7 cellular contexts compared by ENCODE assay signal in genomic region chr12:12596598-12596997, GRCh38. TPM values are rescaled to one million over a fixed set of nuclear protein-coding genes. Genes with fewer than 3 reads are reported as not detected.
DNase-seq lines count a peak whose midpoint lies in the region; ATAC-seq, FAIRE-seq and TF ChIP-seq lines count a peak whose summit lies in the region.
"Not testable (repeated sequence)": the region's sequence is repeated elsewhere in the genome, so short reads cannot be mapped to it uniquely, and the experiment has no call there.

No MANE protein-coding gene starts in this region.

- not testable (repeated sequence) for H3K4me2 ChIP-seq in K562 (ENCODE audit: insufficient read depth, low read length)

- not testable (repeated sequence) for H3K9me3 Mint-ChIP-seq in activated naive CD4-positive, alpha-beta T cell treated with anti-CD3 and anti-CD28 coated beads, Interleukin-2, amount 50 U/mL, for 24 hours; dendritic cell treated with granulocyte-macrophage colony-stimulating factor and Interleukin-4, amounts not matched to agents 40 ng/mL and 50 ng/mL, for 4 days

- TF ChIP-seq POLR2A in K562 (conservative IDR thresholded peaks at IDR 0.05); transverse colon (IDR thresholded peaks at IDR 0.05): not testable (repeated sequence)

- H4K20me1 ChIP-seq in K562 (replicated peaks; ENCODE audit: control insufficient read depth, insufficient read depth, low read length) = not testable (repeated sequence)

- H3K4me1 ChIP-seq in HEK293 (ENCODE audit: control insufficient read depth, insufficient read depth, low read length); K562 (replicated peaks in 1 of 2; ENCODE audit: control insufficient read depth in 2 of 2, insufficient read depth in 2 of 2, low read length in 2 of 2); colonic mucosa; mucosa of rectum (ENCODE audit: control insufficient read depth in 2 of 2, insufficient read depth in 2 of 2, low read length in 2 of 2); transverse colon: not testable (repeated sequence)

- not testable (repeated sequence) for H3K9me1 ChIP-seq in K562 (ENCODE audit: control insufficient read depth, insufficient read depth, low read length)

- not testable (repeated sequence) for TF ChIP-seq RAD21 in K562 (CRISPR knock-in tag; conservative IDR thresholded peaks at IDR 0.05 in 1 of 2, IDR thresholded peaks at IDR 0.05 in 1 of 2)

- H3K4me1 Mint-ChIP-seq in activated naive CD4-positive, alpha-beta T cell treated with anti-CD3 and anti-CD28 coated beads, Interleukin-2, amount 50 U/mL, for 24 hours = not testable (repeated sequence)
- H3K4me1 Mint-ChIP-seq in dendritic cell treated with granulocyte-macrophage colony-stimulating factor and Interleukin-4, amounts not matched to agents 40 ng/mL and 50 ng/mL, for 4 days (ENCODE audit: low read depth) = peaks cover 22% of the 10 kb centered on the region

- intact Hi-C loops in K562 (cut with micrococcal nuclease); colonic mucosa (cut with DNase I); dendritic cell treated with granulocyte-macrophage colony-stimulating factor and Interleukin-4, amounts not matched to agents 40 ng/mL and 50 ng/mL, for 4 days (cut with micrococcal nuclease); transverse colon (cut with DNase I; ENCODE audit: low total_unique reads): not testable (repeated sequence)

- not testable (repeated sequence) for TF ChIP-seq EP300 in K562 (IDR thresholded peaks at IDR 0.05; ENCODE audit: low read length); transverse colon (IDR thresholded peaks at IDR 0.05; ENCODE audit: low read depth)

- peak overlapping the region; percentile 82 for H3K27ac Mint-ChIP-seq in activated naive CD4-positive, alpha-beta T cell treated with anti-CD3 and anti-CD28 coated beads, Interleukin-2, amount 50 U/mL, for 24 hours
- peak overlapping the region; percentile 16 for H3K27ac Mint-ChIP-seq in dendritic cell treated with granulocyte-macrophage colony-stimulating factor and Interleukin-4, amounts not matched to agents 40 ng/mL and 50 ng/mL, for 4 days

- not testable (repeated sequence) for TF ChIP-seq CTCF in HEK293 (tag by site-specific recombination; IDR thresholded peaks at IDR 0.05); K562 (IDR thresholded peaks at IDR 0.05 in 2 of 3, conservative IDR thresholded peaks at IDR 0.05 in 1 of 3; ENCODE audit: insufficient read depth in 2 of 3, low read depth in 1 of 3, low read length in 3 of 3); colonic mucosa (IDR thresholded peaks at IDR 0.05); transverse colon (IDR thresholded peaks at IDR 0.05)

- not testable (repeated sequence) for H3K36me3 ChIP-seq in HEK293 (ENCODE audit: control insufficient read depth in 2 of 2, insufficient read depth in 1 of 2, low read length in 2 of 2); K562 (ENCODE audit: control insufficient read depth, insufficient read depth, low read length); colonic mucosa; mucosa of rectum (ENCODE audit: control insufficient read depth in 2 of 2, insufficient read depth in 2 of 2, low read length in 2 of 2); transverse colon

- H3K4me3 ChIP-seq in HEK293 (ENCODE audit: low read depth, low read length); K562; colonic mucosa; mucosa of rectum (ENCODE audit: low read length in 2 of 2); transverse colon: not testable (repeated sequence)

- in situ Hi-C loops in K562 (cut with MboI); transverse colon (cut with MboI; ENCODE audit: low pct_ligation_motif_present in 1 of 4, low pct_unique_long_range_greater_than_20kb in 1 of 4, low sequenced_read_pairs in 3 of 4): not testable (repeated sequence)

- H3K27me3 Mint-ChIP-seq in activated naive CD4-positive, alpha-beta T cell treated with anti-CD3 and anti-CD28 coated beads, Interleukin-2, amount 50 U/mL, for 24 hours; dendritic cell treated with granulocyte-macrophage colony-stimulating factor and Interleukin-4, amounts not matched to agents 40 ng/mL and 50 ng/mL, for 4 days: not testable (repeated sequence)

- H3K4me3 Mint-ChIP-seq in activated naive CD4-positive, alpha-beta T cell treated with anti-CD3 and anti-CD28 coated beads, Interleukin-2, amount 50 U/mL, for 24 hours; dendritic cell treated with granulocyte-macrophage colony-stimulating factor and Interleukin-4, amounts not matched to agents 40 ng/mL and 50 ng/mL, for 4 days: not testable (repeated sequence)

- H3K79me2 ChIP-seq in K562 (ENCODE audit: control insufficient read depth, insufficient read depth, low read length) = not testable (repeated sequence)

- not testable (repeated sequence) for H2AFZ ChIP-seq in K562 (ENCODE audit: low read depth, low read length)

- WGBS in K562 (ENCODE audit: insufficient coverage, low coverage, missing lambda C conversion rate) = 0% methylated on average over 2 of the region's 3 CpGs
- WGBS in transverse colon (ENCODE audit: low coverage in 1 of 2), 2 donors = 91 to 100% methylated on average over 1 to 3 of the region's 3 CpGs

- ATAC-seq in K562 = not testable (repeated sequence)

- POLR2A ChIA-PET in HEK293 (lab: Yijun Ruan, JAX); K562 (lab: Yijun Ruan, JAX): not testable (repeated sequence)

- H3K27ac ChIP-seq in HEK293 (ENCODE audit: extremely low read depth, low read depth, low read length); K562 (ENCODE audit: extremely low read depth, low read depth, low read length): not testable (repeated sequence)
- H3K27ac ChIP-seq in colonic mucosa (peak overlapping the region; percentile 67), mucosa of rectum (ENCODE audit: low read depth in 2 of 2, low read length in 2 of 2) (peak overlapping the region; percentile 77 to 79), transverse colon (peak overlapping the region; percentile 63 to 68 (median 66))

- not testable (repeated sequence) for H3K9ac ChIP-seq in K562 (ENCODE audit: insufficient read depth in 1 of 2, low read depth in 2 of 2, low read length in 2 of 2); colonic mucosa (ENCODE audit: low read depth in 2 of 2, low read length in 2 of 2); mucosa of rectum (ENCODE audit: low read depth in 1 of 2, low read length in 2 of 2)

- H3K36me3 Mint-ChIP-seq in activated naive CD4-positive, alpha-beta T cell treated with anti-CD3 and anti-CD28 coated beads, Interleukin-2, amount 50 U/mL, for 24 hours; dendritic cell treated with granulocyte-macrophage colony-stimulating factor and Interleukin-4, amounts not matched to agents 40 ng/mL and 50 ng/mL, for 4 days (ENCODE audit: low read depth): not testable (repeated sequence)

- BruUV-seq in K562 (replicated peaks; lab: Mats Ljungman, UMichigan) = not testable (repeated sequence)

- CTCF ChIA-PET in HEK293 (lab: Yijun Ruan, JAX) = interaction anchor here (0.6 to 1.1 kb wide), 3 partner anchors 32 to 302 kb away, joined by 3 to 4 read pairs (median 3); no protein-coding TSS in a partner anchor
- CTCF ChIA-PET in K562 (lab: Yijun Ruan, JAX; ENCODE audit: low intra/inter-chr PET ratio) = not testable (repeated sequence)

- not testable (repeated sequence) for H3K9me3 ChIP-seq in HEK293 (ENCODE audit: control insufficient read depth, insufficient read depth, low read depth, low read length); K562 (replicated peaks; ENCODE audit: control insufficient read depth, insufficient read depth, low read depth, low read length); colonic mucosa; mucosa of rectum (ENCODE audit: control insufficient read depth in 2 of 2, low read length in 2 of 2); transverse colon

- not testable (repeated sequence) for H3K27me3 ChIP-seq in K562 (ENCODE audit: control insufficient read depth in 2 of 2, insufficient read depth in 2 of 2, low read length in 2 of 2); colonic mucosa; mucosa of rectum (ENCODE audit: control insufficient read depth in 2 of 2, insufficient read depth in 2 of 2, low read length in 2 of 2); transverse colon

- DNase-seq in K562 (ENCODE audit: extremely low read depth in 1 of 4, low spot score in 3 of 4); colonic mucosa; transverse colon: not testable (repeated sequence)

- FAIRE-seq in K562 (lab: Jason Lieb, UNC) = not testable (repeated sequence)

RNA-seq across cellular contexts. Expression of gene CREBL2, which starts 15.1 kb away (rescaled TPM):
- total RNA-seq in K562 (2011; cell fraction: chromatin; rRNA removed; ENCODE audit: low replicate concordance) = 2.3 and 3.8 TPM in 2 replicates
- 2.0 and 2.9 TPM in 2 replicates for total RNA-seq in K562 (2011; cell fraction: nucleolus; rRNA removed)
- 3.2 and 6.9 TPM in 2 replicates for total RNA-seq in K562 (2011; cell fraction: nucleoplasm; rRNA removed)
- total RNA-seq in K562 (2014; rRNA removed) = 7.3 and 8.9 TPM in 2 replicates
- total RNA-seq in K562 (2014; rRNA removed; fragmentation: Illumina TruSeq; extraction: Trizol) = 5.7 and 6.4 TPM in 2 replicates
- 5.5 and 5.6 TPM in 2 replicates for total RNA-seq in K562 (2015; rRNA removed; fragmentation: Illumina TruSeq; extraction: Trizol)
- 3.8 and 5.2 TPM in 2 replicates for total RNA-seq in K562 (2021)
- 4.7 and 5.2 TPM in 2 replicates for polyA plus RNA-seq in K562 (2011; rRNA removed)
- polyA plus RNA-seq in K562 (2011; cell fraction: cytosol; rRNA removed) = 2.1 and 3.8 TPM in 2 replicates
- polyA plus RNA-seq in K562 (2011; cell fraction: nucleus; rRNA removed) = 1.8 and 2.6 TPM in 2 replicates
- polyA plus RNA-seq in K562 (2012) = 4.4 and 7.9 TPM in 2 replicates
- polyA plus RNA-seq in K562 (2014; fragmentation: Illumina TruSeq; extraction: Trizol) = 4.6 and 5.0 TPM in 2 replicates
- 1 to 10 TPM; 1.7 to 1.9 TPM for polyA plus RNA-seq in K562 (2014; fragmentation: Nextera tagmentation; extraction: Ambion mirVana)
- 2.9 and 4.8 TPM in 2 replicates for polyA plus RNA-seq in K562 (2014; rRNA removed)
- 6.3 and 7.0 TPM in 2 replicates for polyA minus RNA-seq in K562 (2011; rRNA and poly(A)+ RNA removed)
- polyA minus RNA-seq in K562 (2011; cell fraction: cytosol; rRNA and poly(A)+ RNA removed) = 2.6 TPM in 2 replicates
- polyA minus RNA-seq in K562 (2011; cell fraction: nucleus; rRNA and poly(A)+ RNA removed) = 1.8 and 2.7 TPM in 2 replicates
- total RNA-seq in colonic mucosa = 10 to 100 TPM; 18.6 to 28.9 TPM
- total RNA-seq in transverse colon = 10 to 100 TPM; 11.2 to 42.7 (median 26.4) TPM

RNA-seq across cellular contexts. Expression of gene DUSP16, which starts 33.9 kb away (rescaled TPM):
- total RNA-seq in K562 (2011; cell fraction: chromatin; rRNA removed; ENCODE audit: low replicate concordance) = 11.4 and 26.0 TPM in 2 replicates
- total RNA-seq in K562 (2011; cell fraction: nucleolus; rRNA removed) = 5.7 and 5.8 TPM in 2 replicates
- 7.7 and 9.8 TPM in 2 replicates for total RNA-seq in K562 (2011; cell fraction: nucleoplasm; rRNA removed)
- 4.7 and 5.6 TPM in 2 replicates for total RNA-seq in K562 (2014; rRNA removed)
- 5.7 and 7.1 TPM in 2 replicates for total RNA-seq in K562 (2014; rRNA removed; fragmentation: Illumina TruSeq; extraction: Trizol)
- total RNA-seq in K562 (2015; rRNA removed; fragmentation: Illumina TruSeq; extraction: Trizol) = 6.2 and 6.4 TPM in 2 replicates
- 9.2 and 10.1 TPM in 2 replicates for total RNA-seq in K562 (2021)
- 10.0 and 12.3 TPM in 2 replicates for polyA plus RNA-seq in K562 (2011; rRNA removed)
- polyA plus RNA-seq in K562 (2011; cell fraction: cytosol; rRNA removed) = 6.5 and 7.6 TPM in 2 replicates
- polyA plus RNA-seq in K562 (2011; cell fraction: nucleus; rRNA removed) = 4.4 and 7.8 TPM in 2 replicates
- polyA plus RNA-seq in K562 (2012) = 4.5 and 5.1 TPM in 2 replicates
- polyA plus RNA-seq in K562 (2014; fragmentation: Illumina TruSeq; extraction: Trizol) = 7.0 and 8.0 TPM in 2 replicates
- 1 to 10 TPM in 1 of 2 experiments, under 1 TPM in 1; 0.70 to 1.1 TPM for polyA plus RNA-seq in K562 (2014; fragmentation: Nextera tagmentation; extraction: Ambion mirVana)
- polyA plus RNA-seq in K562 (2014; rRNA removed) = 5.1 and 5.8 TPM in 2 replicates
- polyA minus RNA-seq in K562 (2011; rRNA and poly(A)+ RNA removed) = 18.1 and 24.1 TPM in 2 replicates
- polyA minus RNA-seq in K562 (2011; cell fraction: cytosol; rRNA and poly(A)+ RNA removed) = 9.5 and 10.6 TPM in 2 replicates
- 3.1 and 7.0 TPM in 2 replicates for polyA minus RNA-seq in K562 (2011; cell fraction: nucleus; rRNA and poly(A)+ RNA removed)
- total RNA-seq in colonic mucosa = 10 to 100 TPM; 47.5 to 60.2 TPM
- total RNA-seq in transverse colon = 10 to 100 TPM; 16.1 to 47.0 (median 40.0) TPM
